ENCODE assay signal across 26 cellular contexts in genomic region chr6:46062991-46063390, GRCh38. TPM values are rescaled to one million over a fixed set of nuclear protein-coding genes. Genes with fewer than 3 reads are reported as not detected.
"Had no signal": no experiment of that assay in that cellular context is flagged by ENCODE, and none has a peak within 500 bp of the region (broad histone marks: within the 10 kb centered on the region; RNA-seq: fewer than 3 reads in every experiment).

No MANE protein-coding gene starts in this region.

- H3K27me3 ChIP-seq: adrenal gland, cardiac muscle cell, pancreas had no signal

- H3K4me1 Mint-ChIP-seq: activated CD4-positive, alpha-beta T cell treated with anti-CD3 and anti-CD28 coated beads for 36 hours; brain; naive B cell; T-cell had no signal

- FAIRE-seq: pancreas had no signal

- DNase-seq: activated CD4-positive, alpha-beta T cell treated with anti-CD3 and anti-CD28 coated beads for 36 hours; activated CD4-positive, CD25-positive, alpha-beta regulatory T cell; activated effector memory CD4-positive, alpha-beta T cell treated with Interleukin-2 at 50 U/mL for 16 hours; activated naive CD4-positive, alpha-beta T cell treated with Interleukin-2 at 50 U/mL for 16 hours; aorta; cortex of kidney; foreskin fibroblast; head of caudate nucleus; hypothalamus; naive B cell; nucleus accumbens; psoas muscle; stimulated activated CD4-positive, alpha-beta T cell treated with anti-CD3 and anti-CD28 coated beads, Interleukin-4, amount 100 ng/mL, for 1 hour; T-cell had no signal

- H3K9me3 Mint-ChIP-seq: effector memory CD8-positive, alpha-beta T cell; stimulated activated naive CD8-positive, alpha-beta T cell treated with anti-CD3 and anti-CD28 coated beads, Interleukin-15, Interleukin-2, amounts not matched to agents 100 ng/mL and 50 ng/mL, for 24 hours had no signal

- H3K4me1 ChIP-seq: adrenal gland had no signal

- H3K36me3 ChIP-seq: adrenal gland, cardiac muscle cell, pancreas, thoracic aorta had no signal

- H3K9me3 ChIP-seq: adrenal gland, pancreas, thoracic aorta had no signal

- H3K4me3 ChIP-seq: adrenal gland, cardiac muscle cell, lung, pancreas, psoas muscle, thoracic aorta had no signal

- ATAC-seq: activated CD4-positive, alpha-beta T cell treated with anti-CD3 and anti-CD28 coated beads for 36 hours; T-cell had no signal

- H3K27ac Mint-ChIP-seq: activated CD4-positive, alpha-beta T cell treated with anti-CD3 and anti-CD28 coated beads for 36 hours; activated naive CD8-positive, alpha-beta T cell; naive B cell; stimulated activated naive CD8-positive, alpha-beta T cell treated with anti-CD3 and anti-CD28 coated beads, Interleukin-15, Interleukin-2, amounts not matched to agents 100 ng/mL and 50 ng/mL, for 24 hours; T-cell had no signal

- H3K36me3 Mint-ChIP-seq: activated naive CD8-positive, alpha-beta T cell; brain; T-cell; type B pancreatic cell had no signal

- H3K4me3 Mint-ChIP-seq: activated CD4-positive, alpha-beta T cell treated with anti-CD3 and anti-CD28 coated beads for 36 hours; activated naive CD8-positive, alpha-beta T cell; brain; effector memory CD8-positive, alpha-beta T cell; naive B cell; neural crest cell; stimulated activated naive CD8-positive, alpha-beta T cell treated with anti-CD3 and anti-CD28 coated beads, Interleukin-15, Interleukin-2, amounts not matched to agents 100 ng/mL and 50 ng/mL, for 24 hours; T-cell; type B pancreatic cell had no signal

- H3K27ac ChIP-seq: cardiac muscle cell, psoas muscle, thoracic aorta had no signal

RNA-seq across cellular contexts. Expression of gene CLIC5, which starts 47.3 kb away (rescaled TPM):
- total RNA-seq: fibroblast of lung, neural crest cell had no signal
